ENCODE assay signal across 14 cellular contexts in the genomic region with DNA sequence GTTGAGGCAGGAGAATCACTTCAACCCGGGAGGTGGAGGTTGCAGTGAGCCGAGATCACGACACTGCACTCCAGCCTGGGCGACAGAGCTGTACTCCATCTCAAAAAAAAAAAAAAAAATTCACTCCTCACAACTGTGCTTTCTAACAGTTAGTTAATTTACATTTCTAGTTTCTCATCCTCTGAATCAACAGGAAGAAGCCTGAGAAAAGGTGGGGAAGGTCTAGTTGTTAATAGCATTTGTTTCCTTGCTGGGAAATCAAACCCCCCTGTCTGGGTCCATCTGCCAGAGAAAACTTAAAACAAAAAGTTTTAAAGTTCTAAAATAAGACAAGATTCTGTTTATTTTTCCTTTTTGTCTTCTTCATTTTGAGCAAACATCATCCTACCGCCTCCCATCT.
DNase-seq lines count a peak whose midpoint lies in the region; ATAC-seq and TF ChIP-seq lines count a peak whose summit lies in the region.
"Had no signal": no experiment of that assay in that cellular context is flagged by ENCODE, and none has a peak within 500 bp of the region (broad histone marks: within the 10 kb centered on the region; RNA-seq: fewer than 3 reads in every experiment).

No MANE protein-coding gene starts in this region.

- no peaks in the 10 kb centered on the region for H3K27me3 ChIP-seq in tibial artery

- peaks cover 0 to 57% (median 46%) of the 10 kb centered on the region in 3 donors for H3K36me3 ChIP-seq in tibial artery

- H3K4me1 ChIP-seq in tibial artery = no peaks in the 10 kb centered on the region

- H3K36me3 Mint-ChIP-seq in activated T-helper 2 cell treated with anti-CD3 and anti-CD28 coated beads, Interferon-gamma antibody, Interleukin-2, Interleukin-4, amounts not matched to agents 10 μg/mL and 5 μg/mL and 100 μg/mL, durations not matched to agents 14 hours and 24 hours and 36 hours (ENCODE audit: low read depth) = peaks cover 23% of the 10 kb centered on the region

- no peak for DNase-seq in activated T-helper 2 cell treated with anti-CD3 and anti-CD28 coated beads, Interferon-gamma antibody, Interleukin-2, Interleukin-4, amounts not matched to agents 10 μg/mL and 5 μg/mL and 100 μg/mL, durations not matched to agents 14 hours and 24 hours and 36 hours (ENCODE audit: low spot score)
- DNase-seq in NCI-H1417 treated with DMSO at 0.1 percent for 48 hours (lab: John Stamatoyannopoulos, UW) (no peak), tibial artery (no peak)
- no peak for DNase-seq in stimulated activated CD4-positive, alpha-beta T cell treated with anti-CD3 and anti-CD28 coated beads, Interleukin-2, amount 100 ng/mL, for 48 hours
- DNase-seq: activated CD8-positive, alpha-beta memory T cell treated with anti-CD3 and anti-CD28 coated beads, Interleukin-2, amount 50 U/mL, for 4 hours; amniotic stem cell; cortex of kidney; NCI-H1436; NCI-H69; retina; SIG-M5 had no signal

- peaks cover 10% of the 10 kb centered on the region for H3K4me1 Mint-ChIP-seq in activated T-helper 2 cell treated with anti-CD3 and anti-CD28 coated beads, Interferon-gamma antibody, Interleukin-2, Interleukin-4, amounts not matched to agents 10 μg/mL and 5 μg/mL and 100 μg/mL, durations not matched to agents 14 hours and 24 hours and 36 hours (ENCODE audit: low read depth)

- H3K4me3 ChIP-seq in tibial artery = no peak overlapping the region

- TF ChIP-seq CTCF in tibial artery (IDR thresholded peaks at IDR 0.05) = no peak

- ATAC-seq in GM18907 (IDR thresholded peaks at IDR 0.05; ENCODE audit: unreplicated experiment) (peak; percentile 49), GM21528 (IDR thresholded peaks at IDR 0.05; ENCODE audit: low FRiP score, unreplicated experiment) (peak; percentile 66), HG03095 (IDR thresholded peaks at IDR 0.05; ENCODE audit: unreplicated experiment) (peak; percentile 56)

- H3K27ac ChIP-seq in tibial artery = no peak overlapping the region

- H3K27me3 Mint-ChIP-seq in activated T-helper 2 cell treated with anti-CD3 and anti-CD28 coated beads, Interferon-gamma antibody, Interleukin-2, Interleukin-4, amounts not matched to agents 10 μg/mL and 5 μg/mL and 100 μg/mL, durations not matched to agents 14 hours and 24 hours and 36 hours (ENCODE audit: low read depth) = no peaks in the 10 kb centered on the region

- no peaks in the 10 kb centered on the region for H3K9me3 ChIP-seq in tibial artery

- H3K27ac Mint-ChIP-seq in activated T-helper 2 cell treated with anti-CD3 and anti-CD28 coated beads, Interferon-gamma antibody, Interleukin-2, Interleukin-4, amounts not matched to agents 10 μg/mL and 5 μg/mL and 100 μg/mL, durations not matched to agents 14 hours and 24 hours and 36 hours = peak overlapping the region; percentile 7

- intact Hi-C loops in activated T-helper 2 cell treated with anti-CD3 and anti-CD28 coated beads, Interferon-gamma antibody, Interleukin-2, Interleukin-4, amounts not matched to agents 10 μg/mL and 5 μg/mL and 100 μg/mL, durations not matched to agents 14 hours and 24 hours and 36 hours (cut with micrococcal nuclease) = no loop called here
- intact Hi-C loops in tibial artery (cut with DNase I; ENCODE audit: low total_unique reads) = no loop called here

- H3K4me3 Mint-ChIP-seq in activated T-helper 2 cell treated with anti-CD3 and anti-CD28 coated beads, Interferon-gamma antibody, Interleukin-2, Interleukin-4, amounts not matched to agents 10 μg/mL and 5 μg/mL and 100 μg/mL, durations not matched to agents 14 hours and 24 hours and 36 hours (ENCODE audit: low read depth) = no peak overlapping the region

- H3K9me3 Mint-ChIP-seq in activated T-helper 2 cell treated with anti-CD3 and anti-CD28 coated beads, Interferon-gamma antibody, Interleukin-2, Interleukin-4, amounts not matched to agents 10 μg/mL and 5 μg/mL and 100 μg/mL, durations not matched to agents 14 hours and 24 hours and 36 hours = no peaks in the 10 kb centered on the region
